ENCODE assay signal across 8 cellular contexts in the genomic region with DNA sequence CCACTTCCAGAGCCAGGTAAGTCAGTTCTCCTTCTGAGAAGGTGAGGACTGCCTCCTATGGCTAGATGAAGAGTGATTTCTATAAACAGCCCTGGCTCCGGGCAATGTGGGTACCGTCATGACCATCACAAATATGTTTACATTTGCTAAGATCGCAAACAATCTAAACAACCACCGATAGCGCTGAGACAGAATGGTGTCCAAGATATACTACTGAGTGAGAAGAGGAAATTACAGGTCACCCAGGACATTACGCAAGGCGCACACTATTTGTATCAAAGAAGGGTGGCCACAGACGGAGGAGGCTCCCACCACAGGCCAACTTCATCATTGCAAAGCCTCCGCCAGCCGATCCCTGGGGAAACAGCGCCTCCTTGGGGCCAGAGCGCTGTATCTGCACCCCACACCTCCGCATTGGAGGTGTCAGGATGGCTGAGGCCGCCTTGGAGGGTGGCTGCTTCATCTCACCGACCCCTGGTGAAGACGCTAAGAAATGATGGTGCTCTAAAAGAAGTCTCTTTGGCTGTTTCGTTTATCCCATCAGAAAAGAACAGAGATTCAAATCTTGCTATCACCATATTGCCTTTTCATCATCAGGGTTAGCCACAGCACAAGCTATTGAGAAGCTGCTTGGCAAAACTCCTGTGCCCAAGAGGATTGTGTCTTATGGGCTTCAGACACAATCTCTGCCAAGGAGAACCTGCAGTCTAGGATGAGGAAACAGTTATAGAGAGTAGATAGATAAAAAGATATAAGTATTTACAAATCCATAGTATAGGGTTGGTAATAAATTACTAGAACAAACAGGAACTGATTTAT. TPM values are rescaled to one million over a fixed set of nuclear protein-coding genes. Genes with fewer than 3 reads are reported as not detected.
DNase-seq lines count a peak whose midpoint lies in the region; ATAC-seq, FAIRE-seq and TF ChIP-seq lines count a peak whose summit lies in the region.
"Had no signal": no experiment of that assay in that cellular context is flagged by ENCODE, and none has a peak within 500 bp of the region (broad histone marks: within the 10 kb centered on the region; RNA-seq: fewer than 3 reads in every experiment).

No MANE protein-coding gene starts in this region.

- peaks cover 2% of the 10 kb centered on the region for H3K4me1 ChIP-seq in endodermal cell (ENCODE audit: control insufficient read depth, insufficient read depth, low read length)

- DNase-seq in GM12892 (ENCODE audit: insufficient read length), result peak; percentile 29
- DNase-seq in NCI-H146 treated with DMSO at 0.1 percent for 48 hours (lab: John Stamatoyannopoulos, UW; ENCODE audit: unreplicated experiment), result peak; percentile 72
- peak; percentile 15 to 16 for DNase-seq in activated CD4-positive, alpha-beta T cell treated with anti-CD3 and anti-CD28 coated beads for 4 hours
- DNase-seq in endodermal cell, result peak; percentile 95

- no peak overlapping the region for H3K27ac ChIP-seq in endodermal cell (ENCODE audit: low read depth, low read length)

- TF ChIP-seq POLR2A in GM12892 (IDR thresholded peaks at IDR 0.05; ENCODE audit: low read depth, low read length), result no peak

- 51 to 56% methylated on average over 15 to 17 of the region's 17 CpGs for WGBS in endodermal cell (ENCODE audit: insufficient coverage in 1 of 2, insufficient read length in 1 of 2), 2 experiments

- no peaks in the 10 kb centered on the region for H3K9me3 ChIP-seq in endodermal cell (ENCODE audit: control insufficient read depth, low read length)

- no peak for FAIRE-seq in GM12892 (lab: Jason Lieb, UNC)

- no peak overlapping the region for H3K27ac Mint-ChIP-seq in endodermal cell
- H3K27ac Mint-ChIP-seq in nephron, result peak overlapping the region; percentile 77 to 90 (median 80)

- H3K4me3 ChIP-seq in endodermal cell (ENCODE audit: low read length), result no peak overlapping the region

- H3K4me3 Mint-ChIP-seq in endodermal cell, result no peak overlapping the region
- H3K4me3 Mint-ChIP-seq in nephron, result no peak overlapping the region

- H3K36me3 Mint-ChIP-seq in endodermal cell (ENCODE audit: low read depth) (no peaks in the 10 kb centered on the region), nephron (ENCODE audit: low read depth) (no peaks in the 10 kb centered on the region)

- no peak for ATAC-seq in HG02763 (IDR thresholded peaks at IDR 0.05; ENCODE audit: unreplicated experiment)
- no peak for ATAC-seq in GM21717 (IDR thresholded peaks at IDR 0.05; ENCODE audit: unreplicated experiment)

- peaks cover 14% of the 10 kb centered on the region for H3K4me1 Mint-ChIP-seq in endodermal cell
- peaks cover 19% of the 10 kb centered on the region for H3K4me1 Mint-ChIP-seq in nephron

- no peaks in the 10 kb centered on the region for H3K36me3 ChIP-seq in endodermal cell (ENCODE audit: control insufficient read depth, insufficient read depth, low read length)

- peaks cover 12% of the 10 kb centered on the region for H3K27me3 Mint-ChIP-seq in endodermal cell (ENCODE audit: insufficient read depth)
- H3K27me3 Mint-ChIP-seq in nephron (ENCODE audit: low read depth), result peaks cover 27% of the 10 kb centered on the region

- peak; percentile 98 for TF ChIP-seq CTCF in endodermal cell (conservative IDR thresholded peaks at IDR 0.05)
- peak in 2 of 3 experiments; percentile 35 to 59 for TF ChIP-seq CTCF in nephron (IDR thresholded peaks at IDR 0.05; ENCODE audit: unreplicated experiment in 3 of 3)

- no peaks in the 10 kb centered on the region for H3K27me3 ChIP-seq in endodermal cell (ENCODE audit: control insufficient read depth, insufficient read depth, low read length, poor library complexity, severe bottlenecking)

- H3K9me3 Mint-ChIP-seq in endodermal cell (no peaks in the 10 kb centered on the region), nephron (peaks cover 2% of the 10 kb centered on the region)

- H3K9ac ChIP-seq in endodermal cell (ENCODE audit: extremely low read depth, low read length, poor library complexity, severe bottlenecking), result no peak overlapping the region

RNA-seq across cellular contexts. Expression of a gene that starts 12.3 kb away (rescaled TPM):
- polyA plus RNA-seq in GM12892 (2012; ENCODE audit: missing spikeins), result 1.5 TPM
- total RNA-seq in endodermal cell, result 10 to 100 TPM; 39.8 to 61.8 TPM
- 43.0 TPM for polyA plus RNA-seq in endodermal cell (2013, experiment 1 of 2)
- 38.4 TPM for polyA plus RNA-seq in endodermal cell (2013, experiment 2 of 2)

RNA-seq across cellular contexts. Expression of a gene that starts 26.1 kb away (rescaled TPM):
- polyA plus RNA-seq in GM12892 (2012; ENCODE audit: missing spikeins), result not detected
- not detected for total RNA-seq in endodermal cell
- not detected for polyA plus RNA-seq in endodermal cell (2013, experiment 1 of 2)
- polyA plus RNA-seq in endodermal cell (2013, experiment 2 of 2), result not detected
- polyA plus RNA-seq: adipose tissue had no signal

RNA-seq across cellular contexts. Expression of a gene that starts 55.0 kb away (rescaled TPM):
- polyA plus RNA-seq in GM12892 (2012; ENCODE audit: missing spikeins), result not detected
- total RNA-seq in endodermal cell, result not detected
- polyA plus RNA-seq in endodermal cell (2013, experiment 1 of 2), result not detected
- polyA plus RNA-seq in endodermal cell (2013, experiment 2 of 2), result not detected

Comparison
In these comparisons a context has a peak if more than half of its experiments do, and no peak if none do; other contexts are left out.
1. DNase-seq: peak in every context shown above with its lines; median percentile 95 in endodermal cell; 72 in NCI-H146 treated with DMSO at 0.1 percent for 48 hours; 29 in GM12892; 16 in activated CD4-positive, alpha-beta T cell treated with anti-CD3 and anti-CD28 coated beads for 4 hours.